In the genomic region with DNA sequence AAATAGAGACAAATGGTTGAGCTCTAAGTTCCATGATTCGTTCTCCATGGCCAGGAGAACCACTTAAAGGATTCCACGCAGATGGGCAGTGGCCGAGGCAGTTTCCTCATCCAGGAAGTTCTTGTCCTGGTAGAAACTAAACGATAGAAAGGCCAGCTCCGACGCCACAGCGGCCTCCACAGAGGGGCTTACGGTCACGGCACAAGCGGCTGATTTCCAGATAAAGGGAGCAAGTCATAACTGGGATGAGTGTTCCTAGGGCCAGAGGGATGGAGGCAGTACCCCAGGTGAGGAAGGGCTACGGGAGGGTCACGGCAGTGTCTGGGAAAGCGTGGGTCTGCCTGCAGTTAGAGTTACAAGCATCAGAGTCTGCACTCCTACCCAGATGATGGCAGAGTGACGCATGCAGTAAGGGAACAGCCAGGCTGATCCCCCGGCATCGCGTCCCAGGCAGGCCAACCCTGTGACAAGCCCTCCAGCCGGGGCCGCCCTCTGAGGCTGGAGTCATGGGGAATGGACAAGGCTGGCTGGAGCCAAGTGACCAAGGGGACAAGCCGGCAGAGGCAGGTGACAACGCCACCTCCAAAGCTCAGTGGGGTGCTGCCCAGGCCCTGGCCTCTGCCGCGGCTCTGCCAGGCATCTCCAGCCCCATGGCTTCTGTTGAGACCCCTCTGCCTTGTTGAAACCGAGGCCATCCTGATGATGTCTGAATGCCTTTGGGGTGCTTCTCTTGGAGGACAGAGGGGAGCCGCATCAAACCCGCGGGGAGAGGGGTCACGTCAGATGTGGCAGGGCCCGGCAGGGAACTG, we compare ENCODE assay signal across 17 cellular contexts.
DNase-seq lines count a peak whose midpoint lies in the region; ATAC-seq, FAIRE-seq and TF ChIP-seq lines count a peak whose summit lies in the region.
"Had no signal": no experiment of that assay in that cellular context is flagged by ENCODE, and none has a peak within 500 bp of the region (broad histone marks: within the 10 kb centered on the region; RNA-seq: fewer than 3 reads in every experiment).

No MANE protein-coding gene starts in this region.

- no peaks in the 10 kb centered on the region for H3K9me3 Mint-ChIP-seq in osteocyte (ENCODE audit: unreplicated experiment)
- H3K9me3 Mint-ChIP-seq: GM23338 had no signal

- H3K4me3 ChIP-seq in kidney (ENCODE audit: low read length in 2 of 2), result no peak overlapping the region
- H3K4me3 ChIP-seq in vagina, result no peak overlapping the region
- H3K4me3 ChIP-seq: A549, GM23338 had no signal

- ATAC-seq in left ventricle myocardium superior (no peak), GM18909 (IDR thresholded peaks at IDR 0.05; ENCODE audit: poor library complexity, unreplicated experiment) (no peak)
- ATAC-seq: A549, GM23338 had no signal

- H3K9me3 ChIP-seq in kidney (ENCODE audit: control insufficient read depth in 1 of 2, low read length in 2 of 2), result peaks cover 0 to 2% of the 10 kb centered on the region in 2 donors
- no peaks in the 10 kb centered on the region for H3K9me3 ChIP-seq in vagina
- H3K9me3 ChIP-seq: A549 had no signal

- H3K4me1 Mint-ChIP-seq in osteocyte (ENCODE audit: unreplicated experiment), result peaks cover 23% of the 10 kb centered on the region
- H3K4me1 Mint-ChIP-seq: CD4-positive, CD25-positive, alpha-beta regulatory T cell; GM23338 had no signal

- H3K27ac Mint-ChIP-seq in osteocyte (ENCODE audit: unreplicated experiment), result no peak overlapping the region
- H3K27ac Mint-ChIP-seq: CD4-positive, CD25-positive, alpha-beta regulatory T cell; GM23338 had no signal

- TF ChIP-seq CTCF in kidney (IDR thresholded peaks at IDR 0.05; ENCODE audit: borderline replicate concordance, extremely low read depth, insufficient read depth) (no peak), osteocyte (IDR thresholded peaks at IDR 0.05) (no peak), vagina (IDR thresholded peaks at IDR 0.05) (no peak)

- no peak for FAIRE-seq in kidney (lab: Jason Lieb, UNC)
- FAIRE-seq: A549, HTR-8/SVneo had no signal

- no peak for TF ChIP-seq POLR2A in vagina (IDR thresholded peaks at IDR 0.05)

- H3K36me3 ChIP-seq in kidney (ENCODE audit: control insufficient read depth in 1 of 2, insufficient read depth in 2 of 2, low read length in 2 of 2) (no peaks in the 10 kb centered on the region), vagina (no peaks in the 10 kb centered on the region)

- H3K4me1 ChIP-seq in kidney (ENCODE audit: control insufficient read depth in 1 of 2, insufficient read depth in 1 of 2, low read depth in 1 of 2, low read length in 2 of 2), result no peaks in the 10 kb centered on the region
- H3K4me1 ChIP-seq in vagina, result no peaks in the 10 kb centered on the region
- H3K4me1 ChIP-seq: A549 had no signal

- H3K36me3 Mint-ChIP-seq in osteocyte (ENCODE audit: unreplicated experiment), result no peaks in the 10 kb centered on the region
- H3K36me3 Mint-ChIP-seq: CD4-positive, CD25-positive, alpha-beta regulatory T cell had no signal

- DNase-seq in cardiac septum (ENCODE audit: low spot score) (peak; percentile 68), left ventricle myocardium superior (no peak), kidney (peak; percentile 59), osteocyte (ENCODE audit: extremely low spot score, unreplicated experiment) (peak; percentile 81), vagina (ENCODE audit: extremely low spot score in 2 of 2) (peak; percentile 70 to 79), NCI-H2081 (lab: John Stamatoyannopoulos, UW) (no peak), SW480 (ENCODE audit: low spot score) (no peak)
- DNase-seq: CD4-positive, CD25-positive, alpha-beta regulatory T cell; DMS79 treated with DMSO at 0.1 percent for 48 hours; GF-D8; NCI-H146; NCI-H226 had no signal

- no peak overlapping the region for H3K9ac ChIP-seq in kidney (ENCODE audit: low read length in 2 of 2)

- intact Hi-C loops in cardiac septum (cut with DNase I), result no loop called here
- intact Hi-C loops in left ventricle myocardium superior (cut with micrococcal nuclease), result no loop called here
- intact Hi-C loops in kidney (cut with DNase I), result no loop called here
- intact Hi-C loops in vagina (cut with DNase I), result no loop called here

- H3K27ac ChIP-seq in kidney (ENCODE audit: low read depth in 2 of 2, low read length in 2 of 2), result no peak overlapping the region
- H3K27ac ChIP-seq in vagina, result no peak overlapping the region
- H3K27ac ChIP-seq: A549, RWPE1 had no signal

- no peaks in the 10 kb centered on the region for H3K27me3 ChIP-seq in vagina

- H3K27me3 Mint-ChIP-seq in osteocyte (ENCODE audit: unreplicated experiment), result no peaks in the 10 kb centered on the region

- no peak overlapping the region for H3K4me3 Mint-ChIP-seq in osteocyte (ENCODE audit: unreplicated experiment)
- H3K4me3 Mint-ChIP-seq: CD4-positive, CD25-positive, alpha-beta regulatory T cell; GM23338 had no signal

Comparison
In these comparisons a context has a peak if more than half of its experiments do, and no peak if none do; other contexts are left out.
1. DNase-seq: peak in cardiac septum (single experiment), kidney (single experiment), osteocyte (single experiment) and vagina (2 of 2); none in left ventricle myocardium superior (single experiment), NCI-H2081 (0 of 2) and SW480 (single experiment).